1 cellular context compared by ENCODE assay signal in the genomic region with DNA sequence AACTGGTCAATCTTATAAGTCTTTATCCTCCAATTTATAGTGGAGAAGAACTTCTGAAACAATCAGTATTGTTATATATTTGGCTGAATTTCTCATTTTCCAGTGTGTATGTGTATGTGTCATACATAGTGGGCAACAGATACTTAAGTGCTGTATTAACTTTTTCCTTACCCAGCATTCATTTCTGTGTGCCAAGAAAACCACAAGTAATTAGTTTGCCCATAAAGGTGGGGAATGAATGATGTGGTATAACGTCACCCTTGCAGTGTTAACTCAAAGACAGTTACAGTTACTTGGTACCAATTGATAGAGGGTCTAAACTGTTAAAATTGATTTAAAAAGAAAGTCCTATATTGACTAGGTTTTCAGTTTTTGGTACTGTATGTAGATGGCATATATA.
A peak's percentile ranks its signal among the peaks of the same experiment; 100 is the strongest.
TF ChIP-seq lines count a peak whose summit lies in the region.

No MANE protein-coding gene starts in this region.

TF ChIP-seq in HEK293, 187 proteins besides CTCF, POLR2A, EP300 and RAD21 (continued from another document):
- TF ChIP-seq, protein P1, sequence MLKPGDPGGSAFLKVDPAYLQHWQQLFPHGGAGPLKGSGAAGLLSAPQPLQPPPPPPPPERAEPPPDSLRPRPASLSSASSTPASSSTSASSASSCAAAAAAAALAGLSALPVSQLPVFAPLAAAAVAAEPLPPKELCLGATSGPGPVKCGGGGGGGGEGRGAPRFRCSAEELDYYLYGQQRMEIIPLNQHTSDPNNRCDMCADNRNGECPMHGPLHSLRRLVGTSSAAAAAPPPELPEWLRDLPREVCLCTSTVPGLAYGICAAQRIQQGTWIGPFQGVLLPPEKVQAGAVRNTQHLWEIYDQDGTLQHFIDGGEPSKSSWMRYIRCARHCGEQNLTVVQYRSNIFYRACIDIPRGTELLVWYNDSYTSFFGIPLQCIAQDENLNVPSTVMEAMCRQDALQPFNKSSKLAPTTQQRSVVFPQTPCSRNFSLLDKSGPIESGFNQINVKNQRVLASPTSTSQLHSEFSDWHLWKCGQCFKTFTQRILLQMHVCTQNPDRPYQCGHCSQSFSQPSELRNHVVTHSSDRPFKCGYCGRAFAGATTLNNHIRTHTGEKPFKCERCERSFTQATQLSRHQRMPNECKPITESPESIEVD (tag by site-specific recombination; IDR thresholded peaks at IDR 0.05), result peak; percentile 85
